7 cellular contexts compared by ENCODE assay signal in genomic region chr5:96096724-96097123, GRCh38.
"Had no signal": no experiment of that assay in that cellular context is flagged by ENCODE, and none has a peak within 500 bp of the region (broad histone marks: within the 10 kb centered on the region; RNA-seq: fewer than 3 reads in every experiment).

No MANE protein-coding gene starts in this region.

- H3K9me3 ChIP-seq: adrenal gland, lower lobe of right lung had no signal

- DNase-seq: activated naive CD4-positive, alpha-beta T cell treated with anti-CD3 and anti-CD28 coated beads, Interleukin-2, amount 50 U/mL, for 16 hours; adrenal gland; hypothalamus; lower lobe of right lung; midbrain; posterior cingulate gyrus had no signal

- H3K27ac ChIP-seq: adrenal gland, lower lobe of right lung had no signal

- H3K4me3 ChIP-seq: adrenal gland, lower lobe of right lung, skin epidermis had no signal

- ATAC-seq: lower lobe of right lung had no signal

- H3K36me3 ChIP-seq: adrenal gland, lower lobe of right lung had no signal

- H3K27me3 ChIP-seq: adrenal gland had no signal
